ENCODE assay signal across 12 cellular contexts in genomic region chr3:110420158-110420641, GRCh38.
DNase-seq lines count a peak whose midpoint lies in the region; ATAC-seq and TF ChIP-seq lines count a peak whose summit lies in the region.
"Had no signal": no experiment of that assay in that cellular context is flagged by ENCODE, and none has a peak within 500 bp of the region (broad histone marks: within the 10 kb centered on the region; RNA-seq: fewer than 3 reads in every experiment).

No MANE protein-coding gene starts in this region.

- DNase-seq in activated naive CD4-positive, alpha-beta T cell treated with anti-CD3 and anti-CD28 coated beads, Interleukin-2, amount 10 ng/mL, durations not matched to agents 7 days and 5 days, result no peak
- no peak for DNase-seq in activated naive CD4-positive, alpha-beta T cell (lab: John Stamatoyannopoulos, UW)
- DNase-seq in adipocyte (ENCODE audit: low read depth) (peak; percentile 82), aorta (no peak), Right ventricle myocardium inferior (ENCODE audit: missing footprints) (no peak), mucosa of gallbladder (ENCODE audit: low spot score) (no peak)
- DNase-seq: cortex of kidney, Kasumi-1 had no signal

- H3K27ac ChIP-seq in gastroesophageal sphincter, result no peak overlapping the region
- H3K27ac ChIP-seq in aorta (ENCODE audit: low read depth in 1 of 2, low read length in 2 of 2), result no peak overlapping the region
- H3K27ac ChIP-seq: 22Rv1 had no signal

- peak overlapping the region; percentile 19 for H3K27ac Mint-ChIP-seq in activated naive CD4-positive, alpha-beta T cell treated with anti-CD3 and anti-CD28 coated beads, Interleukin-2, amount 10 ng/mL, durations not matched to agents 7 days and 5 days
- H3K27ac Mint-ChIP-seq: progenitor cell of endocrine pancreas had no signal

- H3K9me3 ChIP-seq in adipocyte (ENCODE audit: control insufficient read depth, low read length), result no peaks in the 10 kb centered on the region
- H3K9me3 ChIP-seq in gastroesophageal sphincter, result no peaks in the 10 kb centered on the region
- H3K9me3 ChIP-seq in aorta (ENCODE audit: control insufficient read depth, low read length), result no peaks in the 10 kb centered on the region

- H3K36me3 Mint-ChIP-seq in activated naive CD4-positive, alpha-beta T cell treated with anti-CD3 and anti-CD28 coated beads, Interleukin-2, amount 10 ng/mL, durations not matched to agents 7 days and 5 days, result no peaks in the 10 kb centered on the region

- peak overlapping the region; percentile 74 for H3K4me3 ChIP-seq in adipocyte (ENCODE audit: low read length)
- no peak overlapping the region for H3K4me3 ChIP-seq in gastroesophageal sphincter
- no peak overlapping the region for H3K4me3 ChIP-seq in aorta (ENCODE audit: low read length in 2 of 2)

- TF ChIP-seq POLR2A in gastroesophageal sphincter (IDR thresholded peaks at IDR 0.05), result no peak

- H3K4me1 ChIP-seq in adipocyte (ENCODE audit: control insufficient read depth, insufficient read depth, low read length) (peaks cover 23% of the 10 kb centered on the region), gastroesophageal sphincter (no peaks in the 10 kb centered on the region), aorta (ENCODE audit: control insufficient read depth in 1 of 2, insufficient read depth in 2 of 2, low read length in 2 of 2) (peaks cover 4 to 10% of the 10 kb centered on the region in 2 donors)

- H3K9me3 Mint-ChIP-seq in activated naive CD4-positive, alpha-beta T cell treated with anti-CD3 and anti-CD28 coated beads, Interleukin-2, amount 10 ng/mL, durations not matched to agents 7 days and 5 days, result no peaks in the 10 kb centered on the region

- no peaks in the 10 kb centered on the region for H3K27me3 Mint-ChIP-seq in activated naive CD4-positive, alpha-beta T cell treated with anti-CD3 and anti-CD28 coated beads, Interleukin-2, amount 10 ng/mL, durations not matched to agents 7 days and 5 days
- H3K27me3 Mint-ChIP-seq: progenitor cell of endocrine pancreas had no signal

- intact Hi-C loops in aorta (cut with DNase I) (no loop called here), Right ventricle myocardium inferior (cut with DNase I) (no loop called here)

- ATAC-seq in gastroesophageal sphincter, result peak; percentile 36
- ATAC-seq in aorta (ENCODE audit: low FRiP score), result peak; percentile 66
- no peak for ATAC-seq in Right ventricle myocardium inferior
- no peak for ATAC-seq in HG03354 (IDR thresholded peaks at IDR 0.05; ENCODE audit: poor library complexity, severe bottlenecking, unreplicated experiment)

- TF ChIP-seq EP300 in gastroesophageal sphincter (IDR thresholded peaks at IDR 0.05), result no peak

- no peak overlapping the region for H3K4me3 Mint-ChIP-seq in activated naive CD4-positive, alpha-beta T cell treated with anti-CD3 and anti-CD28 coated beads, Interleukin-2, amount 10 ng/mL, durations not matched to agents 7 days and 5 days

- WGBS in gastroesophageal sphincter (ENCODE audit: low coverage in 1 of 2), 2 donors, result 40 to 55% methylated on average over 3 of the region's 3 CpGs
- WGBS in aorta, 2 donors, result 34 to 39% methylated on average over 3 of the region's 3 CpGs

- no peaks in the 10 kb centered on the region for H3K27me3 ChIP-seq in adipocyte (replicated peaks; ENCODE audit: control insufficient read depth, insufficient read depth, low read length)
- no peaks in the 10 kb centered on the region for H3K27me3 ChIP-seq in gastroesophageal sphincter
- no peaks in the 10 kb centered on the region for H3K27me3 ChIP-seq in aorta (ENCODE audit: control insufficient read depth in 1 of 2, insufficient read depth in 2 of 2, low read length in 1 of 2)

- TF ChIP-seq CTCF in gastroesophageal sphincter (IDR thresholded peaks at IDR 0.05), result no peak

- CTCF ChIA-PET in activated naive CD4-positive, alpha-beta T cell treated with anti-CD3 and anti-CD28 coated beads, Interleukin-2, amount 10 ng/mL, durations not matched to agents 7 days and 5 days (lab: Charles Lee), result no interaction called here

- H3K9ac ChIP-seq in adipocyte (ENCODE audit: low read length), result peak overlapping the region; percentile 82

- H3K36me3 ChIP-seq in adipocyte (ENCODE audit: control insufficient read depth, insufficient read depth, low read length, severe bottlenecking) (no peaks in the 10 kb centered on the region), gastroesophageal sphincter (no peaks in the 10 kb centered on the region), aorta (ENCODE audit: control insufficient read depth in 1 of 2, insufficient read depth in 2 of 2, low read length in 1 of 2) (no peaks in the 10 kb centered on the region)

- no peaks in the 10 kb centered on the region for H3K4me1 Mint-ChIP-seq in activated naive CD4-positive, alpha-beta T cell treated with anti-CD3 and anti-CD28 coated beads, Interleukin-2, amount 10 ng/mL, durations not matched to agents 7 days and 5 days

Comparison
In these comparisons a context has a peak if more than half of its experiments do, and no peak if none do; other contexts are left out.
1. ATAC-seq: peak in gastroesophageal sphincter (single experiment) and aorta (single experiment); none in Right ventricle myocardium inferior (single experiment) and HG03354 (single experiment).